ENCODE assay signal across 24 cellular contexts in the genomic region with DNA sequence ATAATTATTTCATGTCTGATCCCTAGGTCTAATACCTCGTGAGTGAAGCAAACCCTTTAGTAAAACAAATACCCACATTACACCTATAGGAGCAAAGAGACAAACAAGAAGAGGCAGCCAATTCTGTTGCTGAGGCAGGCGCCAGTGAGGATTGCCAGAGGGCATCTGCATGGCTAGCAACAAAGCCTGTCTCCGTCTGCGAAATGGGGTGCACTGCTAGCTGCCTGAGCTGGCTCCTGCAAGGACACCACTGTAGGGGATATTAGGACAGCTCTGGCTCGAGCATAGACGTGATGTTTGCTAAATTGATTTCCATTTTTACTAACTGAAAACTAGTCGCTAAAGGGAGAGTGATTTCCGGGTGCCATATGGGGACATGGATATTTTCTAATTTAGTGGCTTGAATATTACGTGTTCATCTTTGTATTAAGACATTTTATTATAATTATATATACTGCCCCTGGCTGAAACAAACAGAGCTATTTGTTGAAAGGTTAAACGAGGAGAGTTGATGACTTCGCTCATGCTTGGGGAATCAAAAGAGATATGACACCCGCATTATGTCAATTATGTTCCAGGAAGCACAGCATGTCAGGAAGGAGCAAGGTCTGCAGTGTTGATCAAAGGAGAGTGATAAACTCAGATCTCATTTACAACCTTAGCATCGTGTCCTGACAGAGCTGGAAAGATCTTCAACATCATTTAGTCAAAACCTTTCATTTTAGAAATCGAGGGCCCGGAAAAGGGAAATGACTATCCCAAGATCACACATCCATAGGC.
DNase-seq lines count a peak whose midpoint lies in the region; ATAC-seq and TF ChIP-seq lines count a peak whose summit lies in the region.
"Had no signal": no experiment of that assay in that cellular context is flagged by ENCODE, and none has a peak within 500 bp of the region (broad histone marks: within the 10 kb centered on the region; RNA-seq: fewer than 3 reads in every experiment).

No MANE protein-coding gene starts in this region.

- no peak for TF ChIP-seq EP300 in esophagus muscularis mucosa (IDR thresholded peaks at IDR 0.05)

- DNase-seq in M059J (ENCODE audit: low read depth) (peak; percentile 45), NCI-H69 (lab: John Stamatoyannopoulos, UW) (peak; percentile 76), esophagus muscularis mucosa (ENCODE audit: extremely low spot score) (peak; percentile 74), H7 (no peak)
- no peak for DNase-seq in stimulated activated CD4-positive, alpha-beta T cell treated with anti-CD3 and anti-CD28 coated beads, Interleukin-2, amount 100 ng/mL, for 24 hours
- DNase-seq: activated CD8-positive, alpha-beta memory T cell treated with anti-CD3 and anti-CD28 coated beads for 24 hours; activated gamma-delta T cell; activated naive CD8-positive, alpha-beta T cell treated with anti-CD3 and anti-CD28 coated beads, Interleukin-2, amount 50 U/mL, for 24 hours; activated T-cell treated with anti-CD3 and anti-CD28 coated beads, Interleukin-2, amount 50 U/mL, for 1 hour; Caco-2; effector CD4-positive, alpha-beta T cell; erythroblast; foreskin fibroblast; naive thymus-derived CD8-positive, alpha-beta T cell; NCI-H226; Peyer's patch; SIG-M5; T-cell; upper lobe of left lung had no signal

- no peaks in the 10 kb centered on the region for H3K36me3 ChIP-seq in esophagus muscularis mucosa
- H3K36me3 ChIP-seq in H7 (replicated peaks; ENCODE audit: control insufficient read depth, insufficient read depth, low read length): no peaks in the 10 kb centered on the region
- H3K36me3 ChIP-seq: Peyer's patch, upper lobe of left lung had no signal

- H3K27ac ChIP-seq in 22Rv1 (peak overlapping the region; percentile 43), esophagus muscularis mucosa (replicated peaks in 1 of 4) (no peak overlapping the region)
- H3K27ac ChIP-seq: Peyer's patch, skin epidermis, upper lobe of left lung had no signal

- no peak for TF ChIP-seq POLR2A in esophagus muscularis mucosa (IDR thresholded peaks at IDR 0.05; ENCODE audit: low read depth)

- intact Hi-C loops in esophagus muscularis mucosa (cut with DNase I): no loop called here

- WGBS in esophagus muscularis mucosa: 64% methylated on average over 15 of the region's 15 CpGs

- H3K4me3 ChIP-seq in esophagus muscularis mucosa: no peak overlapping the region
- H3K4me3 ChIP-seq in H7 (ENCODE audit: insufficient read depth, low read depth, low read length): no peak overlapping the region
- H3K4me3 ChIP-seq: Peyer's patch, skin epidermis, upper lobe of left lung had no signal

- H3K4me1 ChIP-seq in esophagus muscularis mucosa: no peaks in the 10 kb centered on the region
- H3K4me1 ChIP-seq: Caco-2, Peyer's patch, upper lobe of left lung had no signal

- H3K9me3 ChIP-seq in esophagus muscularis mucosa: no peaks in the 10 kb centered on the region
- H3K9me3 ChIP-seq: Caco-2, Peyer's patch, upper lobe of left lung had no signal

- no peak for ATAC-seq in HG03175 (IDR thresholded peaks at IDR 0.05; ENCODE audit: unreplicated experiment)
- ATAC-seq in HG02571 (IDR thresholded peaks at IDR 0.05; ENCODE audit: unreplicated experiment): no peak
- ATAC-seq: activated naive CD8-positive, alpha-beta T cell treated with anti-CD3 and anti-CD28 coated beads, Interleukin-2, amount 50 U/mL, for 24 hours; left lobe of liver; naive thymus-derived CD8-positive, alpha-beta T cell; T-cell had no signal

- H3K27me3 ChIP-seq in esophagus muscularis mucosa: no peaks in the 10 kb centered on the region
- H3K27me3 ChIP-seq in H7 (ENCODE audit: control insufficient read depth, insufficient read depth, low read length): no peaks in the 10 kb centered on the region
- H3K27me3 ChIP-seq: Peyer's patch, upper lobe of left lung had no signal

- TF ChIP-seq CTCF in 22Rv1 (IDR thresholded peaks at IDR 0.05) (no peak), esophagus muscularis mucosa (IDR thresholded peaks at IDR 0.05) (no peak)

Comparison
In these comparisons a context has a peak if more than half of its experiments do, and no peak if none do; other contexts are left out.
1. DNase-seq: peak in M059J (single experiment), NCI-H69 (single experiment) and esophagus muscularis mucosa (single experiment); none in stimulated activated CD4-positive, alpha-beta T cell treated with anti-CD3 and anti-CD28 coated beads, Interleukin-2, amount 100 ng/mL, for 24 hours (0 of 2) and H7 (single experiment).